In the genomic region with DNA sequence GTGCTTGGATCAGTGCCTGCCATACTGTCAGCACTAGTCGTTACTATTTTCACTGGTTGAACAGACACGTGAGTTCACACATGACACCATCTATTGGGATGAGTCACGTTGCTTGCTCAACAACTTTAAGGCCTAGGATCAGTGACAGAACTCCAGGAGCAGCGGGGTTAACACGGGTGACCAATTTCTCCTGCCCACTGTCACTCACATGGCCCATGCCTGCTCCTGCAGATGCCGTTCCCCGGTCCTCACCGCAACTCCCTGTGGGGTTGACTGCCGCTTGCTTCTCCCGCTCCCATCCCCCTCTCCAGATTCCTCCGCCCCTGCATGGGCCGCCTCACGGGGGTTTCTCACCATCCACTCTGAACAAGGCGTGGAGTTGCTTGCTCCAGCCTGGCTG, we compare ENCODE assay signal across 21 cellular contexts.
DNase-seq lines count a peak whose midpoint lies in the region; ATAC-seq and TF ChIP-seq lines count a peak whose summit lies in the region.
"Had no signal": no experiment of that assay in that cellular context is flagged by ENCODE, and none has a peak within 500 bp of the region (broad histone marks: within the 10 kb centered on the region; RNA-seq: fewer than 3 reads in every experiment).

No MANE protein-coding gene starts in this region.

- no TSS peak for BruUV-seq in PC-3 (replicated peaks; lab: Mats Ljungman, UMichigan)

- H3K4me3 ChIP-seq in MG63 (no peak overlapping the region), PC-3 (ENCODE audit: low read length) (no peak overlapping the region)
- H3K4me3 ChIP-seq: adrenal gland, coronary artery, esophagus squamous epithelium, PC-9 had no signal

- no peaks in the 10 kb centered on the region for H3K79me2 ChIP-seq in PC-3 (ENCODE audit: low read length)

- POLR2A ChIA-PET in PC-3 (lab: Charles Lee; ENCODE audit: unreplicated experiment), result no interaction called here

- peaks cover 60% of the 10 kb centered on the region for H3K4me1 Mint-ChIP-seq in central memory CD8-positive, alpha-beta T cell
- peaks cover 68 to 77% of the 10 kb centered on the region in 2 donors for H3K4me1 Mint-ChIP-seq in natural killer cell

- peaks cover 3% of the 10 kb centered on the region; the same call in 1 of the 2 replicates for H3K36me3 ChIP-seq in MG63
- no peaks in the 10 kb centered on the region for H3K36me3 ChIP-seq in PC-3 (ENCODE audit: low read depth, low read length)
- H3K36me3 ChIP-seq: adrenal gland, esophagus squamous epithelium had no signal

- H3K9me3 ChIP-seq in MG63 (no peaks in the 10 kb centered on the region), PC-3 (ENCODE audit: low read length) (no peaks in the 10 kb centered on the region)
- H3K9me3 ChIP-seq: adrenal gland, esophagus squamous epithelium had no signal

- no peaks in the 10 kb centered on the region for H3K4me1 ChIP-seq in PC-3 (ENCODE audit: insufficient read depth, low read length)

- no peaks in the 10 kb centered on the region for H3K27me3 ChIP-seq in MG63
- H3K27me3 ChIP-seq in PC-3 (ENCODE audit: low read length), result no peaks in the 10 kb centered on the region
- H3K27me3 ChIP-seq: adrenal gland, esophagus squamous epithelium had no signal

- H3K27ac Mint-ChIP-seq in central memory CD8-positive, alpha-beta T cell (ENCODE audit: low read depth), result peak overlapping the region; percentile 64
- H3K27ac Mint-ChIP-seq in natural killer cell, result peak overlapping the region; percentile 72 to 76
- H3K27ac Mint-ChIP-seq: activated CD4-positive, alpha-beta memory T cell treated with anti-CD3 and anti-CD28 coated beads, Interleukin-2, amount 10 ng/mL, durations not matched to agents 7 days and 5 days; activated T-helper 1 cell treated with anti-CD3 and anti-CD28 coated beads, Interleukin-12 subunit alpha, Interleukin-12 subunit beta, Interleukin-2, Interleukin-4 antibody, amounts not matched to agents 30 ng/mL and 10 ng/mL and 1 ng/mL, durations not matched to agents 14 hours and 24 hours and 36 hours had no signal

- H2AFZ ChIP-seq in PC-3 (ENCODE audit: low read length), result no peak overlapping the region
- H2AFZ ChIP-seq: PC-9 had no signal

- TF ChIP-seq CTCF in natural killer cell (IDR thresholded peaks at IDR 0.05) (no peak), PC-3 (conservative IDR thresholded peaks at IDR 0.05; ENCODE audit: low read depth, low read length) (no peak)

- in situ Hi-C loops in Caki2 (cut with HindIII; ENCODE audit: low pct_unique_long_range_greater_than_20kb, low sequenced_read_pairs), result no loop called here

- H3F3A ChIP-seq in PC-3 (ENCODE audit: low read length, unreplicated experiment), result no peaks in the 10 kb centered on the region

- H3K27ac ChIP-seq in PC-3 (ENCODE audit: low read length), result no peak overlapping the region
- H3K27ac ChIP-seq: coronary artery, esophagus squamous epithelium, HL-60, PC-9 had no signal

- H3K9ac ChIP-seq in PC-3 (ENCODE audit: low read length), result no peak overlapping the region

- no peaks in the 10 kb centered on the region for H3K9me3 Mint-ChIP-seq in central memory CD8-positive, alpha-beta T cell
- no peaks in the 10 kb centered on the region for H3K9me3 Mint-ChIP-seq in natural killer cell
- H3K9me3 Mint-ChIP-seq: activated CD4-positive, alpha-beta memory T cell treated with anti-CD3 and anti-CD28 coated beads, Interleukin-2, amount 10 ng/mL, durations not matched to agents 7 days and 5 days; activated T-helper 1 cell treated with anti-CD3 and anti-CD28 coated beads, Interleukin-12 subunit alpha, Interleukin-12 subunit beta, Interleukin-2, Interleukin-4 antibody, amounts not matched to agents 30 ng/mL and 10 ng/mL and 1 ng/mL, durations not matched to agents 14 hours and 24 hours and 36 hours had no signal

- no peaks in the 10 kb centered on the region for H3K9me2 ChIP-seq in PC-3 (replicated peaks; ENCODE audit: low read length)

- intact Hi-C loops in natural killer cell (cut with micrococcal nuclease), result no loop called here
- intact Hi-C loops in PC-3 (cut with micrococcal nuclease), result no loop called here

- H4K20me1 ChIP-seq in PC-3 (ENCODE audit: low read length), result no peaks in the 10 kb centered on the region

- no peaks in the 10 kb centered on the region for H3K27me3 Mint-ChIP-seq in central memory CD8-positive, alpha-beta T cell
- no peaks in the 10 kb centered on the region for H3K27me3 Mint-ChIP-seq in natural killer cell (ENCODE audit: low read depth in 2 of 2)
- H3K27me3 Mint-ChIP-seq: activated CD4-positive, alpha-beta memory T cell treated with anti-CD3 and anti-CD28 coated beads, Interleukin-2, amount 10 ng/mL, durations not matched to agents 7 days and 5 days had no signal

- no peak for ATAC-seq in central memory CD8-positive, alpha-beta T cell (replicated peaks; ENCODE audit: extremely low read depth, poor library complexity, severe bottlenecking)
- ATAC-seq in natural killer cell (no peak), PC-3 (no peak), GM19467 (IDR thresholded peaks at IDR 0.05; ENCODE audit: unreplicated experiment) (no peak), HG02798 (IDR thresholded peaks at IDR 0.05; ENCODE audit: poor library complexity, unreplicated experiment) (no peak)

- peaks cover 10% of the 10 kb centered on the region for H3K36me3 Mint-ChIP-seq in central memory CD8-positive, alpha-beta T cell (ENCODE audit: insufficient read depth)
- H3K36me3 Mint-ChIP-seq in natural killer cell, result no peaks in the 10 kb centered on the region

- peak overlapping the region; percentile 25 for H3K4me3 Mint-ChIP-seq in central memory CD8-positive, alpha-beta T cell
- H3K4me3 Mint-ChIP-seq in natural killer cell, result no peak overlapping the region
- H3K4me3 Mint-ChIP-seq: activated CD4-positive, alpha-beta memory T cell treated with anti-CD3 and anti-CD28 coated beads, Interleukin-2, amount 10 ng/mL, durations not matched to agents 7 days and 5 days; activated T-helper 1 cell treated with anti-CD3 and anti-CD28 coated beads, Interleukin-12 subunit alpha, Interleukin-12 subunit beta, Interleukin-2, Interleukin-4 antibody, amounts not matched to agents 30 ng/mL and 10 ng/mL and 1 ng/mL, durations not matched to agents 14 hours and 24 hours and 36 hours had no signal

- DNase-seq in Caki2 (ENCODE audit: low read depth) (peak; percentile 78), MG63 (peak; percentile 32), natural killer cell (no peak), PC-3 (no peak), NCI-H2107 (lab: John Stamatoyannopoulos, UW) (no peak)
- DNase-seq in central memory CD8-positive, alpha-beta T cell (ENCODE audit: low spot score in 2 of 2), result no peak
- DNase-seq: activated CD4-positive, alpha-beta memory T cell treated with anti-CD3 and anti-CD28 coated beads, Interleukin-2, amount 10 ng/mL, durations not matched to agents 7 days and 5 days; AML-193; DMS 273 treated with DMSO at 0.1 percent for 48 hours; esophagus squamous epithelium; Karpas-422; NCI-H1930; NCI-H526; stimulated activated CD4-positive, alpha-beta T cell treated with anti-CD3 and anti-CD28 coated beads, Interleukin-15, amount 100 ng/mL, for 24 hours had no signal

- CTCF ChIA-PET in PC-3 (lab: Charles Lee), result no interaction called here

- no peak overlapping the region for H3K4me2 ChIP-seq in PC-3 (ENCODE audit: low read length)
- H3K4me2 ChIP-seq: PC-9 had no signal

Comparison
In these comparisons a context has a peak if more than half of its experiments do, and no peak if none do; other contexts are left out.
1. DNase-seq: peak in Caki2 (single experiment) and MG63 (single experiment); none in central memory CD8-positive, alpha-beta T cell (0 of 2), natural killer cell (single experiment), PC-3 (single experiment) and NCI-H2107 (single experiment).